ENCODE assay signal across 8 cellular contexts in the genomic region with DNA sequence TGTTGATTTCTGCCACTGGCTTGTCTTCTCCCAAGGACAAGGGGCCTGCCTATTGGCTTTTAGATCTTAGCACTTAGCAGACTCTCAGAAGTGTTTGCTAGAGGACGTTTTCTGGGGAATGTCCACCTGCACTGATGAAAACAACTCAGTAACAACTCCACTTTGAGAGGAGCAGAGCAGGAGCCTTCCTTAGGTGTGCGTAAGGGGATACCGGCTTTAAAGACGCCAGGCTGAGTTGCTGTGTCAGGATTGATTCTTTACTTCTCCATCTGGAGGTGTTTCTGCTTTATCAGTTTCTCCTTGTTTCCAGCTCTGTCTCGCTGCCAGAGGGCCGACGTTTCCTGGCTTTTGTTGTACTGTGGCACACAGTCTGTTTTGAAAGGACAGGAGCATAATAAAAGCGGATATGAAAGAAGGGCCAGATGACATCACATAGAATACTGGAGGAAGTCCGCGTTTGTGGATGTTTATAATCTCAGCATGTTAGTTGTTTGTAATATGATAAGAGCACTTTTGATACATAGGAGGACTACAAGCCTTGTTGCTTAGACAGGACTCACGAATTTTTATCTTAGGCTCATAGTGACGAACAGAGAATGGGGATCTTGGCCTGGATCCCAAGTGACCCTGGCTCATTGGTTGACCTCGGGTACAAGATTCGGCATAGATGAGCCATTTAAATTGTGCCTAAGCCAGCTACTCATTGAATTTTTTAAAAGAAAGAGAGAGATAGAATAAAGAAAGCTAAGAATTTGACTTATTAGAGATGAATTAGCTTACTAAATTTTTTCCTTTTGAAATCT. TPM values are rescaled to one million over a fixed set of nuclear protein-coding genes. Genes with fewer than 3 reads are reported as not detected.
DNase-seq lines count a peak whose midpoint lies in the region; ATAC-seq and TF ChIP-seq lines count a peak whose summit lies in the region.

No MANE protein-coding gene starts in this region.

- H3K36me3 ChIP-seq in Peyer's patch = no peaks in the 10 kb centered on the region
- no peaks in the 10 kb centered on the region for H3K36me3 ChIP-seq in suprapubic skin

- 66% methylated on average over 14 of the region's 14 CpGs for WGBS in suprapubic skin

- ATAC-seq in Right ventricle myocardium superior (ENCODE audit: poor library complexity) (peak; percentile 17), Right ventricle myocardium inferior (no peak), left ventricle myocardium superior (peak; percentile 15), HG03139 (IDR thresholded peaks at IDR 0.05; ENCODE audit: unreplicated experiment) (no peak)

- no peak for TF ChIP-seq EP300 in suprapubic skin (IDR thresholded peaks at IDR 0.05)

- H3K4me1 ChIP-seq in Peyer's patch (peaks cover 0 to 33% (median 2%) of the 10 kb centered on the region in 4 donors), suprapubic skin (peaks cover 53% of the 10 kb centered on the region)

- no peaks in the 10 kb centered on the region for H3K9me3 ChIP-seq in Peyer's patch
- H3K9me3 ChIP-seq in suprapubic skin = no peaks in the 10 kb centered on the region

- TF ChIP-seq POLR2A in Peyer's patch (IDR thresholded peaks at IDR 0.05) = no peak
- no peak for TF ChIP-seq POLR2A in suprapubic skin (IDR thresholded peaks at IDR 0.05)

- DNase-seq in Right ventricle myocardium superior (peak; percentile 72), Right ventricle myocardium inferior (ENCODE audit: missing footprints) (no peak), Peyer's patch (peak in 1 of 3 donors; percentile 33), left ventricle myocardium superior (peak; percentile 68), suprapubic skin (ENCODE audit: low spot score in 2 of 2) (no peak), NCI-H2227 treated with DMSO at 0.1 percent for 48 hours (lab: John Stamatoyannopoulos, UW) (no peak), kidney tubule cell (ENCODE audit: low spot score) (no peak)

- TF ChIP-seq CTCF in Peyer's patch (IDR thresholded peaks at IDR 0.05) (no peak), suprapubic skin (IDR thresholded peaks at IDR 0.05) (no peak)

- H3K27me3 ChIP-seq in Peyer's patch (no peaks in the 10 kb centered on the region), suprapubic skin (no peaks in the 10 kb centered on the region)

- intact Hi-C loops in Right ventricle myocardium superior (cut with DNase I) (no loop called here), Right ventricle myocardium inferior (cut with DNase I) (loop anchor here (5.0 kb wide), 1 partner anchor 34 kb away; a partner anchor contains a TSS), left ventricle myocardium superior (cut with micrococcal nuclease) (no loop called here)

- H3K27ac ChIP-seq in Peyer's patch (peak overlapping the region; percentile 46 to 86 (median 74)), suprapubic skin (peak overlapping the region; percentile 78)

- H3K4me3 ChIP-seq in Peyer's patch = no peak overlapping the region
- peak overlapping the region; percentile 7 for H3K4me3 ChIP-seq in suprapubic skin

RNA-seq across cellular contexts. Expression of a gene that starts 34.6 kb away (rescaled TPM):
- 91.2 TPM for total RNA-seq in Right ventricle myocardium superior
- 126 TPM for total RNA-seq in Right ventricle myocardium inferior
- 100 to 1,000 TPM in 2 of 4 donors, 10 to 100 TPM in 2; 56.6 to 139 (median 89.1) TPM for total RNA-seq in Peyer's patch
- total RNA-seq in left ventricle myocardium superior = 126 TPM
- 10 to 100 TPM; 43.0 to 72.7 (median 53.5) TPM for total RNA-seq in suprapubic skin

RNA-seq across cellular contexts. Expression of a gene that starts 34.7 kb away (rescaled TPM):
- total RNA-seq in Right ventricle myocardium superior (107 TPM), Right ventricle myocardium inferior (128 TPM), Peyer's patch (10 to 100 TPM; 28.0 to 69.3 (median 36.3) TPM), left ventricle myocardium superior (119 TPM), suprapubic skin (10 to 100 TPM; 36.7 to 60.8 (median 43.6) TPM)

Comparison
In these comparisons a context has a peak if more than half of its experiments do, and no peak if none do; other contexts are left out.
1. ATAC-seq: peak in Right ventricle myocardium superior (single experiment) and left ventricle myocardium superior (single experiment); none in Right ventricle myocardium inferior (single experiment) and HG03139 (single experiment).
2. DNase-seq: peak in Right ventricle myocardium superior (single experiment) and left ventricle myocardium superior (single experiment); none in Right ventricle myocardium inferior (single experiment), suprapubic skin (0 of 2), NCI-H2227 treated with DMSO at 0.1 percent for 48 hours (single experiment) and kidney tubule cell (single experiment).